In the genomic region with DNA sequence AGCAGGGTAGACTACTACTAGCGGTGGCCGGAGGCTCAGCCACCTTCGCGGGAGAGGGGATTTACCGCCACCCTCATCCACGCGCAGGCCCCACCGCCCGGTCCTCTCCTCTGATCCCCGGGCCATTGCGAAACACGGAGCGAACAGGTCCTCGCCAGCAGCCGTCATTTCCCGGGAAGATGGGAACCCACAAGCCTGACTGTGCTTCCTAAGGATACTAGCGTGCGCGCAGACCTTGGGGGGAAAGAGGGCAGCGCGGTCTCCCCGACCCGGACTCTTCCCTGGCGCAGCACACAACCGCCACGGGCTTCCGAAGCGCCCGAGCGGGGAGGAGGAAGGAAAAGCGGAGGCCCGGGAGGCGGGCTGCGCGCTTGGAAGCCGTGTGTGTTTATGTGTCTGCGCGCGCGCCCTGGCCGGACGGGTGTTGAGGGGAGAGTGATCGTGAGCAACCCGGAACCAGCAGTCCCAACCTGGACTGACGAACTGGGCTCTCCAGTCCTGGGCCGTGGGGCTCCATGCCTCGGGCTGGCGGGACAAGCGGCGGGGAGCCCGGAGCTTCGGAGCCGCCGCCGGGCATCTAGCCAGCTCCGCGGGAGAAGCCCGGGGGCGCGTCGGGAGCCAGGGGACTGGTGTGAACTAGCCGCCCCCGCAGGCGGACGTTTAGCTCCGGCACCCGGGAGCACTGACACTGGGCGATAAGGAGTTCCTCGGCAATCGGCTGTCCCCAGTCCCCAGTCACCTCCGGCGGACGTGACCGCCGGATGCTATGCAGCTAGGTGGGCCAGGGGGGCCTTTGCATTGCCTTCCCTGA, we compare ENCODE assay signal across 8 cellular contexts.
A peak's percentile ranks its signal among the peaks of the same experiment; 100 is the strongest.
DNase-seq lines count a peak whose midpoint lies in the region; ATAC-seq, FAIRE-seq and TF ChIP-seq lines count a peak whose summit lies in the region.

No MANE protein-coding gene starts in this region.

- H2AFZ ChIP-seq in OCI-LY7 (ENCODE audit: low read length), result no peak overlapping the region

- H3K79me2 ChIP-seq in OCI-LY7 (ENCODE audit: insufficient read depth, low read depth, low read length), result peaks cover 3% of the 10 kb centered on the region; the same call in 1 of the 2 replicates

- ATAC-seq in left colon, result peak; percentile 34
- ATAC-seq in HG03097 (IDR thresholded peaks at IDR 0.05; ENCODE audit: low FRiP score, unreplicated experiment), result no peak

- BruUV-seq in OCI-LY7 (replicated peaks; lab: Mats Ljungman, UMichigan), result no TSS peak

- H3K36me3 ChIP-seq in OCI-LY7 (ENCODE audit: insufficient read depth, low read length) (no peaks in the 10 kb centered on the region), bronchial epithelial cell (ENCODE audit: control insufficient read depth, insufficient read depth, low read length) (no peaks in the 10 kb centered on the region)

- peak overlapping the region; percentile 100 for H3K27ac ChIP-seq in OCI-LY7 (ENCODE audit: low read depth, low read length, poor library complexity, severe bottlenecking)

- no peaks in the 10 kb centered on the region for H3K9me3 Mint-ChIP-seq in stimulated activated naive CD8-positive, alpha-beta T cell treated with anti-CD3 and anti-CD28 coated beads, Interleukin-15, Interleukin-2, amounts not matched to agents 100 ng/mL and 50 ng/mL, for 24 hours

- H3K27me3 ChIP-seq in bronchial epithelial cell (ENCODE audit: control insufficient read depth, insufficient read depth, low read length), result no peaks in the 10 kb centered on the region

- CTCF ChIA-PET in GM10248 (lab: Yijun Ruan, JAX) (interaction anchor here (1.1 kb wide), 1 partner anchor 19 kb away, joined by 3 read pairs; no protein-coding TSS in a partner anchor), OCI-LY7 (lab: Charles Lee; ENCODE audit: unreplicated experiment) (interaction anchor here (0.6 kb wide), 1 partner anchor 65 kb away, joined by 9 read pairs; no protein-coding TSS in a partner anchor)

- H3K27ac Mint-ChIP-seq in stimulated activated naive CD8-positive, alpha-beta T cell treated with anti-CD3 and anti-CD28 coated beads, Interleukin-15, Interleukin-2, amounts not matched to agents 100 ng/mL and 50 ng/mL, for 24 hours, result peak overlapping the region; percentile 99

- TF ChIP-seq CTCF in GM10248 (IDR thresholded peaks at IDR 0.05; ENCODE audit: control extremely low read depth, extremely low read depth, low read depth, missing control alignments) (no peak), OCI-LY7 (conservative IDR thresholded peaks at IDR 0.05; ENCODE audit: low read length) (no peak), bronchial epithelial cell (IDR thresholded peaks at IDR 0.05; ENCODE audit: insufficient read depth, low read length, severe bottlenecking) (no peak)

- POLR2A ChIA-PET in GM10248 (lab: Yijun Ruan, JAX), result no interaction called here
- POLR2A ChIA-PET in OCI-LY7 (lab: Charles Lee), result interaction anchor here (0.8 to 4.7 kb wide), 2 partner anchors 74 to 75 kb away, joined by 6 to 55 read pairs; a partner anchor contains a TSS

- intact Hi-C loops in OCI-LY7 (cut with micrococcal nuclease; ENCODE audit: unreplicated experiment) (loop anchor here (5.0 to 10.0 kb wide), 5 partner anchors 160 to 1365 kb away; no protein-coding TSS in a partner anchor), left colon (cut with DNase I, micrococcal nuclease) (loop anchor here in 1 of 2 donors (5.0 kb wide), 1 partner anchor 65 kb away; no protein-coding TSS in a partner anchor)

- H3K9me2 ChIP-seq in OCI-LY7 (ENCODE audit: insufficient read depth, low read length), result no peaks in the 10 kb centered on the region

- FAIRE-seq in bronchial epithelial cell (lab: Jason Lieb, UNC), result no peak

- H3K4me1 ChIP-seq in OCI-LY7 (ENCODE audit: insufficient read depth, low read length, poor library complexity, severe bottlenecking), result peaks cover 66% of the 10 kb centered on the region

- no peaks in the 10 kb centered on the region for H3K27me3 Mint-ChIP-seq in stimulated activated naive CD8-positive, alpha-beta T cell treated with anti-CD3 and anti-CD28 coated beads, Interleukin-15, Interleukin-2, amounts not matched to agents 100 ng/mL and 50 ng/mL, for 24 hours

- H3K4me3 ChIP-seq in OCI-LY7 (ENCODE audit: low read depth, low read length, poor library complexity, severe bottlenecking), result peak overlapping the region; percentile 74
- H3K4me3 ChIP-seq in bronchial epithelial cell (ENCODE audit: low read depth, low read length), result peak overlapping the region; percentile 37

- DNase-seq in GM10248 (ENCODE audit: extremely low spot score), result peak; percentile 15
- DNase-seq in OCI-LY7 (ENCODE audit: low spot score), result peak; percentile 56
- no peak for DNase-seq in bronchial epithelial cell (ENCODE audit: low read depth)
- peak; percentile 64 to 75 for DNase-seq in left colon
- DNase-seq in central memory CD4-positive, alpha-beta T cell, result no peak
- DNase-seq in pons (ENCODE audit: low spot score), result no peak

- H3K9me3 ChIP-seq in OCI-LY7 (ENCODE audit: low read length), result no peaks in the 10 kb centered on the region

- H3K36me3 Mint-ChIP-seq in stimulated activated naive CD8-positive, alpha-beta T cell treated with anti-CD3 and anti-CD28 coated beads, Interleukin-15, Interleukin-2, amounts not matched to agents 100 ng/mL and 50 ng/mL, for 24 hours (ENCODE audit: low read depth), result peaks cover 4% of the 10 kb centered on the region

- H3K4me2 ChIP-seq in OCI-LY7 (ENCODE audit: low read length), result peak overlapping the region; percentile 99

- H4K20me1 ChIP-seq in OCI-LY7 (ENCODE audit: insufficient read depth, low read length), result no peaks in the 10 kb centered on the region

- peak overlapping the region; percentile 87 for H3K4me3 Mint-ChIP-seq in stimulated activated naive CD8-positive, alpha-beta T cell treated with anti-CD3 and anti-CD28 coated beads, Interleukin-15, Interleukin-2, amounts not matched to agents 100 ng/mL and 50 ng/mL, for 24 hours

- peaks cover 55% of the 10 kb centered on the region for H3K4me1 Mint-ChIP-seq in stimulated activated naive CD8-positive, alpha-beta T cell treated with anti-CD3 and anti-CD28 coated beads, Interleukin-15, Interleukin-2, amounts not matched to agents 100 ng/mL and 50 ng/mL, for 24 hours (ENCODE audit: low read depth)

Comparison
In these comparisons a context has a peak if more than half of its experiments do, and no peak if none do; other contexts are left out.
1. DNase-seq: peak in GM10248 (single experiment), OCI-LY7 (single experiment) and left colon (2 of 2); none in bronchial epithelial cell (single experiment), central memory CD4-positive, alpha-beta T cell (single experiment) and pons (single experiment).